ENCODE assay signal across 2 cellular contexts in the genomic region with DNA sequence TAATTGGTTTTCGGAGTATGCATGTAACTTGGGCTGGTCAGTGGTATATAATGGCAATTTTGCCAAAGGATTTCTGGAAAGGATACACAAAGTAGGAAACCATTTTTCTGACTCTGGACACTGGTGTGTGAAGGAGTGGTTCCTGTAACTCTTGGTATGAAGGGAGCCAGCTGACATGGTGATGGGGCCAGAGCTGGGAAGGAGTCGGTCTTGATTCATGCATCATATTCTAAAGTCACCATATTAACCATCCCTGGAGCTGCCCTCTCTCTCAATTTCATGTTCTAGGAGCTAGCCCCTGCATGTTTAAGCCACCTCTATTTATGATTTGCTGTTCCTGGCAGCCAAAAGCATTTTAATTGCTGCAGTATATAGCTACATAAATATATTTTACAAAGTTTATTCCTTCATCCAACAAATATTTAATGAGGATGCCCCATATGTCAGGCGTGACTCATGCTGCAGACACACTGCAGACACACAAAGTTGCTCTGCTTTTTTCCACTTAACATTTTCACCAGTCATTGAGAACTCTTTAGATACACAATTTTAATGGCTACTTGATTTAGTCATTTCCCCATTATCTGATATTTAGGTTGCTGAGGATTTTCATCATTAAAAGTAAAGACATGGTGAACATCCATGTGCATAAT.
TF ChIP-seq lines count a peak whose summit lies in the region.

No MANE protein-coding gene starts in this region.

TF ChIP-seq in IMR-90, 13 proteins besides CTCF, POLR2A, EP300 and RAD21 (continued from another document):
- TF ChIP-seq ELK1 (IDR thresholded peaks at IDR 0.05; ENCODE audit: borderline replicate concordance, low read depth, low read length), result no peak
- no peak for TF ChIP-seq BHLHE40 (IDR thresholded peaks at IDR 0.05; ENCODE audit: low read depth, low read length)
- TF ChIP-seq CEBPB (IDR thresholded peaks at IDR 0.05; ENCODE audit: low read depth, low read length), result no peak
- no peak for TF ChIP-seq USF2 (IDR thresholded peaks at IDR 0.05; ENCODE audit: low read depth, low read length)
- TF ChIP-seq NFE2L2 (IDR thresholded peaks at IDR 0.05; ENCODE audit: low read depth, low read length), result no peak
- no peak for TF ChIP-seq CHD1 (IDR thresholded peaks at IDR 0.05; ENCODE audit: low read depth, low read length)
- no peak for TF ChIP-seq MAFK (IDR thresholded peaks at IDR 0.05; ENCODE audit: low read depth, low read length)
- no peak for TF ChIP-seq FOS (IDR thresholded peaks at IDR 0.05; ENCODE audit: low read depth, low read length)
- TF ChIP-seq MXI1 (IDR thresholded peaks at IDR 0.05; ENCODE audit: borderline replicate concordance, low read depth, low read length), result no peak
- no peak for TF ChIP-seq RCOR1 (IDR thresholded peaks at IDR 0.05; ENCODE audit: insufficient replicate concordance, low read length)

TF ChIP-seq in SK-N-SH treated with all-trans-retinoic acid at 6 μM for 48 hours, 23 proteins besides CTCF, POLR2A, EP300 and RAD21 (continued from another document):
- TF ChIP-seq TCF4 (CRISPR knock-in tag; IDR thresholded peaks at IDR 0.05; ENCODE audit: borderline replicate concordance), result peak; percentile 52; the same call in 1 of the 2 replicates
- TF ChIP-seq CSRNP3 (CRISPR knock-in tag; IDR thresholded peaks at IDR 0.05), result peak; percentile 36; the same call in 1 of the 2 replicates
- TF ChIP-seq, protein P1, sequence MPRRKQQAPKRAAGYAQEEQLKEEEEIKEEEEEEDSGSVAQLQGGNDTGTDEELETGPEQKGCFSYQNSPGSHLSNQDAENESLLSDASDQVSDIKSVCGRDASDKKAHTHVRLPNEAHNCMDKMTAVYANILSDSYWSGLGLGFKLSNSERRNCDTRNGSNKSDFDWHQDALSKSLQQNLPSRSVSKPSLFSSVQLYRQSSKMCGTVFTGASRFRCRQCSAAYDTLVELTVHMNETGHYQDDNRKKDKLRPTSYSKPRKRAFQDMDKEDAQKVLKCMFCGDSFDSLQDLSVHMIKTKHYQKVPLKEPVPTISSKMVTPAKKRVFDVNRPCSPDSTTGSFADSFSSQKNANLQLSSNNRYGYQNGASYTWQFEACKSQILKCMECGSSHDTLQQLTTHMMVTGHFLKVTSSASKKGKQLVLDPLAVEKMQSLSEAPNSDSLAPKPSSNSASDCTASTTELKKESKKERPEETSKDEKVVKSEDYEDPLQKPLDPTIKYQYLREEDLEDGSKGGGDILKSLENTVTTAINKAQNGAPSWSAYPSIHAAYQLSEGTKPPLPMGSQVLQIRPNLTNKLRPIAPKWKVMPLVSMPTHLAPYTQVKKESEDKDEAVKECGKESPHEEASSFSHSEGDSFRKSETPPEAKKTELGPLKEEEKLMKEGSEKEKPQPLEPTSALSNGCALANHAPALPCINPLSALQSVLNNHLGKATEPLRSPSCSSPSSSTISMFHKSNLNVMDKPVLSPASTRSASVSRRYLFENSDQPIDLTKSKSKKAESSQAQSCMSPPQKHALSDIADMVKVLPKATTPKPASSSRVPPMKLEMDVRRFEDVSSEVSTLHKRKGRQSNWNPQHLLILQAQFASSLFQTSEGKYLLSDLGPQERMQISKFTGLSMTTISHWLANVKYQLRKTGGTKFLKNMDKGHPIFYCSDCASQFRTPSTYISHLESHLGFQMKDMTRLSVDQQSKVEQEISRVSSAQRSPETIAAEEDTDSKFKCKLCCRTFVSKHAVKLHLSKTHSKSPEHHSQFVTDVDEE (CRISPR knock-in tag; IDR thresholded peaks at IDR 0.05), result peak; percentile 44; the same call in 1 of the 2 replicates
- no peak for TF ChIP-seq ZNF565 (CRISPR knock-in tag; conservative IDR thresholded peaks at IDR 0.05; ENCODE audit: low read depth)
- peak; percentile 99 for TF ChIP-seq ISL1 (CRISPR knock-in tag; IDR thresholded peaks at IDR 0.05)
- TF ChIP-seq, protein P2, sequence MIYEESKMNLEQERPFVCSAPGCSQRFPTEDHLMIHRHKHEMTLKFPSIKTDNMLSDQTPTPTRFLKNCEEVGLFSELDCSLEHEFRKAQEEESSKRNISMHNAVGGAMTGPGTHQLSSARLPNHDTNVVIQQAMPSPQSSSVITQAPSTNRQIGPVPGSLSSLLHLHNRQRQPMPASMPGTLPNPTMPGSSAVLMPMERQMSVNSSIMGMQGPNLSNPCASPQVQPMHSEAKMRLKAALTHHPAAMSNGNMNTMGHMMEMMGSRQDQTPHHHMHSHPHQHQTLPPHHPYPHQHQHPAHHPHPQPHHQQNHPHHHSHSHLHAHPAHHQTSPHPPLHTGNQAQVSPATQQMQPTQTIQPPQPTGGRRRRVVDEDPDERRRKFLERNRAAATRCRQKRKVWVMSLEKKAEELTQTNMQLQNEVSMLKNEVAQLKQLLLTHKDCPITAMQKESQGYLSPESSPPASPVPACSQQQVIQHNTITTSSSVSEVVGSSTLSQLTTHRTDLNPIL (CRISPR knock-in tag; IDR thresholded peaks at IDR 0.05; ENCODE audit: low read depth), result peak; percentile 89
- no peak for TF ChIP-seq ZNF70 (CRISPR knock-in tag; IDR thresholded peaks at IDR 0.05)
- peak; percentile 78; the same call in 1 of the 2 replicates for TF ChIP-seq SNAI2 (CRISPR knock-in tag; IDR thresholded peaks at IDR 0.05)
- peak; percentile 87 for TF ChIP-seq ESRRG (CRISPR knock-in tag; IDR thresholded peaks at IDR 0.05)
